Comparison of ENCODE assay signal across 1 cellular context in genomic region chr22:32775957-32776356, GRCh38.
TF ChIP-seq lines count a peak whose summit lies in the region.

No MANE protein-coding gene starts in this region.

TF ChIP-seq in IMR-90, 13 proteins besides CTCF, POLR2A, EP300 and RAD21:
- TF ChIP-seq ELK1 (IDR thresholded peaks at IDR 0.05; ENCODE audit: borderline replicate concordance, low read depth, low read length), result no peak
- TF ChIP-seq FOS (IDR thresholded peaks at IDR 0.05; ENCODE audit: low read depth, low read length), result no peak
- TF ChIP-seq RCOR1 (IDR thresholded peaks at IDR 0.05; ENCODE audit: insufficient replicate concordance, low read length), result no peak
- no peak for TF ChIP-seq RFX5 (IDR thresholded peaks at IDR 0.05; ENCODE audit: low read depth, low read length)
- no peak for TF ChIP-seq BHLHE40 (IDR thresholded peaks at IDR 0.05; ENCODE audit: low read depth, low read length)
- TF ChIP-seq NFE2L2 (IDR thresholded peaks at IDR 0.05; ENCODE audit: low read depth, low read length), result no peak
- TF ChIP-seq MXI1 (IDR thresholded peaks at IDR 0.05; ENCODE audit: borderline replicate concordance, low read depth, low read length), result no peak
- TF ChIP-seq SMC3 (IDR thresholded peaks at IDR 0.05; ENCODE audit: low read depth, low read length), result no peak
- TF ChIP-seq MAZ (IDR thresholded peaks at IDR 0.05; ENCODE audit: borderline replicate concordance, low read depth, low read length), result no peak
- no peak for TF ChIP-seq CEBPB (IDR thresholded peaks at IDR 0.05; ENCODE audit: low read depth, low read length)
- TF ChIP-seq CHD1 (IDR thresholded peaks at IDR 0.05; ENCODE audit: low read depth, low read length), result no peak
- TF ChIP-seq MAFK (IDR thresholded peaks at IDR 0.05; ENCODE audit: low read depth, low read length), result no peak
- no peak for TF ChIP-seq USF2 (IDR thresholded peaks at IDR 0.05; ENCODE audit: low read depth, low read length)
TF ChIP-seq in IMR-90: peak in this region for 0.
